ENCODE assay signal across 11 cellular contexts in the genomic region with DNA sequence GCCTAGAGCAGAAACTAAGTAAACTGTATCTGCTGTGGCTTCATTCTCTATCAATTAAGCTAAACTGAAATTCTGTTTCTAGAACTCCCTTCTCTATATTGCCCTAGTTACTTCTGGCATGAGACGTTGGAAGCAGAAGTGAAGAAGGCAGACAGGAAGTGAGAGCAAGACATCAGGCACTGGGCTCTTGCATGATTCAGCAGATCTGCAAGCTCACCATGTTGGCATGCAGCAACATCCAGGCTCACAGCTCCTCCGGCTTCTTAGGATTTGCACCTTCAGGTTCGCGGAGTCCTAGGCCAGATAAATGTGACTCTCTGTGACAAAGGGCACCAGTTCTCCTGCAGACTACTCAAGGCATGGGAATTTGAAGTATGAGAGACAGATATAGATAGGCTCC.
DNase-seq lines count a peak whose midpoint lies in the region; ATAC-seq and TF ChIP-seq lines count a peak whose summit lies in the region.
"Had no signal": no experiment of that assay in that cellular context is flagged by ENCODE, and none has a peak within 500 bp of the region (broad histone marks: within the 10 kb centered on the region; RNA-seq: fewer than 3 reads in every experiment).

No MANE protein-coding gene starts in this region.

- no peaks in the 10 kb centered on the region for H3K36me3 Mint-ChIP-seq in dendritic cell treated with granulocyte-macrophage colony-stimulating factor and Interleukin-4, amounts not matched to agents 40 ng/mL and 50 ng/mL, for 4 days (ENCODE audit: low read depth)

- H3K27ac ChIP-seq in trophoblast cell (ENCODE audit: low read depth, low read length) (no peak overlapping the region), osteoblast (ENCODE audit: low read depth, low read length) (no peak overlapping the region), SJCRH30 (no peak overlapping the region)
- H3K27ac ChIP-seq: suprapubic skin had no signal

- H3K27ac Mint-ChIP-seq in dendritic cell treated with granulocyte-macrophage colony-stimulating factor and Interleukin-4, amounts not matched to agents 40 ng/mL and 50 ng/mL, for 4 days, result peak overlapping the region; percentile 28
- H3K27ac Mint-ChIP-seq: activated T-cell treated with anti-CD3 and anti-CD28 coated beads, Interleukin-2, amount 50 U/mL, for 72 hours had no signal

- H3K4me3 ChIP-seq in GM12865 (ENCODE audit: low read depth, low read length) (no peak overlapping the region), trophoblast cell (ENCODE audit: low read depth, low read length) (no peak overlapping the region), osteoblast (ENCODE audit: insufficient read depth, low read length) (no peak overlapping the region), SJCRH30 (no peak overlapping the region)
- H3K4me3 ChIP-seq: suprapubic skin had no signal

- H3K79me2 ChIP-seq in trophoblast cell (ENCODE audit: control insufficient read depth, insufficient read depth, low read length, poor library complexity), result no peaks in the 10 kb centered on the region
- H3K79me2 ChIP-seq in osteoblast (ENCODE audit: insufficient read depth, low read length), result no peaks in the 10 kb centered on the region

- no peak overlapping the region for H3K4me3 Mint-ChIP-seq in dendritic cell treated with granulocyte-macrophage colony-stimulating factor and Interleukin-4, amounts not matched to agents 40 ng/mL and 50 ng/mL, for 4 days
- H3K4me3 Mint-ChIP-seq: activated T-cell treated with anti-CD3 and anti-CD28 coated beads, Interleukin-2, amount 50 U/mL, for 72 hours had no signal

- ATAC-seq in GM19395 (IDR thresholded peaks at IDR 0.05; ENCODE audit: unreplicated experiment), result no peak
- ATAC-seq in GM21825 (IDR thresholded peaks at IDR 0.05; ENCODE audit: unreplicated experiment), result no peak
- ATAC-seq: activated T-cell treated with anti-CD3 and anti-CD28 coated beads, Interleukin-2, amount 50 U/mL, for 72 hours had no signal

- no peak overlapping the region for H4K8ac ChIP-seq in trophoblast cell (ENCODE audit: low read depth, low read length)

- H4K91ac ChIP-seq in trophoblast cell (ENCODE audit: low read depth, low read length), result peak overlapping the region; percentile 5

- H3K4me1 Mint-ChIP-seq in dendritic cell treated with granulocyte-macrophage colony-stimulating factor and Interleukin-4, amounts not matched to agents 40 ng/mL and 50 ng/mL, for 4 days (ENCODE audit: low read depth), result peaks cover 22% of the 10 kb centered on the region

- no peaks in the 10 kb centered on the region for H3K27me3 ChIP-seq in trophoblast cell (ENCODE audit: insufficient read depth, low read length)
- H3K27me3 ChIP-seq in osteoblast (ENCODE audit: insufficient read depth, low read length), result no peaks in the 10 kb centered on the region
- H3K27me3 ChIP-seq in SJCRH30, result no peaks in the 10 kb centered on the region
- H3K27me3 ChIP-seq: suprapubic skin had no signal

- intact Hi-C loops in dendritic cell treated with granulocyte-macrophage colony-stimulating factor and Interleukin-4, amounts not matched to agents 40 ng/mL and 50 ng/mL, for 4 days (cut with micrococcal nuclease), result no loop called here

- no peak overlapping the region for H2AFZ ChIP-seq in trophoblast cell (ENCODE audit: insufficient read depth, low read length, poor library complexity)
- H2AFZ ChIP-seq in osteoblast (ENCODE audit: low read length), result no peak overlapping the region

- no peaks in the 10 kb centered on the region for H3K9me3 Mint-ChIP-seq in dendritic cell treated with granulocyte-macrophage colony-stimulating factor and Interleukin-4, amounts not matched to agents 40 ng/mL and 50 ng/mL, for 4 days

- no peak overlapping the region for H3K9ac ChIP-seq in trophoblast cell (ENCODE audit: low read length)

- no peak overlapping the region for H2BK120ac ChIP-seq in trophoblast cell (ENCODE audit: insufficient read depth, low read length, poor library complexity)

- WGBS in trophoblast cell (ENCODE audit: extremely low coverage, insufficient coverage, insufficient read length), result no CpG with 5 or more reads among the region's 4 CpGs

- peaks cover 5% of the 10 kb centered on the region for H3K79me1 ChIP-seq in trophoblast cell (ENCODE audit: low read length)

- DNase-seq in GM12865 (ENCODE audit: low read depth) (peak; percentile 59), MV-4-11 (lab: John Stamatoyannopoulos, UW) (peak; percentile 97), trophoblast cell (peak; percentile 80 to 86), osteoblast (ENCODE audit: insufficient read length, low spot score, missing footprints) (no peak), SJCRH30 (no peak)
- DNase-seq: activated T-cell treated with anti-CD3 and anti-CD28 coated beads, Interleukin-2, amount 50 U/mL, for 72 hours; stimulated activated CD4-positive, alpha-beta T cell treated with anti-CD3 and anti-CD28 coated beads, Interleukin-15, amount 100 ng/mL, for 24 hours had no signal

- H3K14ac ChIP-seq in trophoblast cell (ENCODE audit: low read length), result no peak overlapping the region

- H3K4me1 ChIP-seq in trophoblast cell (ENCODE audit: control insufficient read depth in 1 of 2, insufficient read depth in 2 of 2, low read length in 2 of 2) (peaks cover 4% of the 10 kb centered on the region in 2 experiments), osteoblast (ENCODE audit: insufficient read depth, low read length) (no peaks in the 10 kb centered on the region), SJCRH30 (no peaks in the 10 kb centered on the region)
- H3K4me1 ChIP-seq: suprapubic skin had no signal

- H3K27me3 Mint-ChIP-seq in dendritic cell treated with granulocyte-macrophage colony-stimulating factor and Interleukin-4, amounts not matched to agents 40 ng/mL and 50 ng/mL, for 4 days, result no peaks in the 10 kb centered on the region

- no peak overlapping the region for H4K12ac ChIP-seq in trophoblast cell (ENCODE audit: low read depth, low read length)

- H3K18ac ChIP-seq in trophoblast cell (ENCODE audit: low read length), result no peak overlapping the region

- H3K36me3 ChIP-seq in trophoblast cell (ENCODE audit: control insufficient read depth in 1 of 2, insufficient read depth in 2 of 2, low read length in 2 of 2) (peaks cover 0 to 2% of the 10 kb centered on the region in 2 experiments), osteoblast (ENCODE audit: insufficient read depth, low read length) (no peaks in the 10 kb centered on the region), SJCRH30 (no peaks in the 10 kb centered on the region)
- H3K36me3 ChIP-seq: suprapubic skin had no signal

- H3K9me3 ChIP-seq in trophoblast cell (ENCODE audit: insufficient read depth, low read depth, low read length), result no peaks in the 10 kb centered on the region
- H3K9me3 ChIP-seq in osteoblast (ENCODE audit: low read depth, low read length), result no peaks in the 10 kb centered on the region
- no peaks in the 10 kb centered on the region for H3K9me3 ChIP-seq in SJCRH30 (replicated peaks)
- H3K9me3 ChIP-seq: suprapubic skin had no signal

- no peaks in the 10 kb centered on the region for H4K20me1 ChIP-seq in osteoblast (ENCODE audit: insufficient read depth, low read length)

- no peak overlapping the region for H3K4me2 ChIP-seq in trophoblast cell (ENCODE audit: low read length)
- no peak overlapping the region for H3K4me2 ChIP-seq in osteoblast (ENCODE audit: insufficient read depth, low read length)

- H2AK5ac ChIP-seq in trophoblast cell (ENCODE audit: low read length), result no peak overlapping the region

- TF ChIP-seq CTCF in GM12865 (IDR thresholded peaks at IDR 0.05; ENCODE audit: insufficient read depth, low read depth, low read length, missing control alignments) (no peak), osteoblast (IDR thresholded peaks at IDR 0.05; ENCODE audit: extremely low read depth, low read depth, low read length) (no peak)

- H2BK5ac ChIP-seq in trophoblast cell (ENCODE audit: low read depth, low read length, poor library complexity), result peak overlapping the region; percentile 63

- H3K23ac ChIP-seq in trophoblast cell (ENCODE audit: low read length), result no peak overlapping the region

- no peak overlapping the region for H3K4ac ChIP-seq in trophoblast cell (ENCODE audit: low read depth, low read length)

- no peak overlapping the region for H2BK12ac ChIP-seq in trophoblast cell (ENCODE audit: low read length)

Comparison
In these comparisons a context has a peak if more than half of its experiments do, and no peak if none do; other contexts are left out.
1. DNase-seq: peak in GM12865 (single experiment), MV-4-11 (single experiment) and trophoblast cell (2 of 2); none in osteoblast (single experiment) and SJCRH30 (0 of 2).